23 cellular contexts compared by ENCODE assay signal in the genomic region with DNA sequence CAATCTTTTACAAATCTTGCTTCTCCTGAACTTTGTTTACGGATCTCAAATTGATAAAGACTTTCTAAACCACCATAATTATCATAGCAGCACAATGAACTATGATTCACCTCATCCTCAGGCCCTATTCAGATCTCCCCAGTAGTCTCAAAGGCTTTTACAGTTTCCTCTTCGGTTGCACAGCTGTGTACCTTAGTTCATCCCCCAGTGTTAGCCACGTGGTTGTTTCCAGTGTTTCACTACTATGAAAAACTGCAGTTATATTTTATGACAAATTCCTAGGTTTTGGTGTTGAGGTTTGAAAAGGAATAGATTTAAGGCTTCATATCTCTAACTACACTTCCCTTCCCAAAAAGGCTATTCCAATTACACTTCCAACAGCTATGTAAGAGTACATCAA. TPM values are rescaled to one million over a fixed set of nuclear protein-coding genes. Genes with fewer than 3 reads are reported as not detected.
DNase-seq lines count a peak whose midpoint lies in the region; ATAC-seq, FAIRE-seq and TF ChIP-seq lines count a peak whose summit lies in the region.
"Had no signal": no experiment of that assay in that cellular context is flagged by ENCODE, and none has a peak within 500 bp of the region (broad histone marks: within the 10 kb centered on the region; RNA-seq: fewer than 3 reads in every experiment).

No MANE protein-coding gene starts in this region.

- in situ Hi-C loops in K562 (cut with MboI) = no loop called here

- H3K4me2 ChIP-seq in BLaER1 (peak overlapping the region; percentile 11; the same call in 1 of the 2 replicates), K562 (ENCODE audit: insufficient read depth, low read length) (no peak overlapping the region)
- H3K4me2 ChIP-seq: SK-N-SH had no signal

- ATAC-seq in K562 = peak; percentile 45; the same call in 2 of the 3 replicates
- ATAC-seq in HG03565 (IDR thresholded peaks at IDR 0.05; ENCODE audit: unreplicated experiment) = no peak
- ATAC-seq in HG03196 (IDR thresholded peaks at IDR 0.05; ENCODE audit: unreplicated experiment) = no peak
- ATAC-seq: GM12878, PC-3 had no signal

- H3K9me3 ChIP-seq in BLaER1 (no peaks in the 10 kb centered on the region), K562 (replicated peaks; ENCODE audit: control insufficient read depth, insufficient read depth, low read depth, low read length) (no peaks in the 10 kb centered on the region)
- H3K9me3 ChIP-seq: SK-N-SH had no signal

- no peak overlapping the region for H3K4me3 Mint-ChIP-seq in glutamatergic neuron (ENCODE audit: unreplicated experiment)
- H3K4me3 Mint-ChIP-seq: CD4-positive, CD25-positive, alpha-beta regulatory T cell had no signal

- POLR2A ChIA-PET in K562 (lab: Yijun Ruan, JAX) = interaction anchor here (0.6 to 1.5 kb wide), 4 partner anchors 7 to 497 kb away, joined by 3 to 5 read pairs (median 4); no protein-coding TSS in a partner anchor

- no peak for TF ChIP-seq EP300 in K562 (IDR thresholded peaks at IDR 0.05; ENCODE audit: low read length)

- H3K27me3 Mint-ChIP-seq in glutamatergic neuron (ENCODE audit: unreplicated experiment) = peaks cover 1% of the 10 kb centered on the region
- H3K27me3 Mint-ChIP-seq: CD4-positive, CD25-positive, alpha-beta regulatory T cell had no signal

- no peak for FAIRE-seq in K562 (lab: Jason Lieb, UNC)
- FAIRE-seq: GM12878, H1 had no signal

- H3K27me3 ChIP-seq in BLaER1 = no peaks in the 10 kb centered on the region
- no peaks in the 10 kb centered on the region; a peak in 1 of 5 replicates for H3K27me3 ChIP-seq in K562 (ENCODE audit: control insufficient read depth in 2 of 2, insufficient read depth in 2 of 2, low read length in 2 of 2)

- H3K36me3 ChIP-seq in BLaER1 (peaks cover 74% of the 10 kb centered on the region), K562 (ENCODE audit: control insufficient read depth, insufficient read depth, low read length) (peaks cover 80% of the 10 kb centered on the region)

- H3K4me1 ChIP-seq in BLaER1 (peaks cover 27% of the 10 kb centered on the region), K562 (replicated peaks in 1 of 2; ENCODE audit: control insufficient read depth in 2 of 2, insufficient read depth in 2 of 2, low read length in 2 of 2) (no peaks in the 10 kb centered on the region)

- H3K4me3 ChIP-seq in BLaER1 (no peak overlapping the region), K562 (no peak overlapping the region)
- no peak overlapping the region for H3K4me3 ChIP-seq in Jurkat, Clone E6-1 (ENCODE audit: low read length)
- H3K4me3 ChIP-seq: GM12878 had no signal

- TF ChIP-seq CTCF in K562 (IDR thresholded peaks at IDR 0.05 in 2 of 3, conservative IDR thresholded peaks at IDR 0.05 in 1 of 3; ENCODE audit: insufficient read depth in 2 of 3, low read depth in 1 of 3, low read length in 3 of 3) (no peak), glutamatergic neuron (IDR thresholded peaks at IDR 0.05; ENCODE audit: partially characterized antibody, unreplicated experiment) (no peak)

- CTCF ChIA-PET in K562 (lab: Yijun Ruan, JAX; ENCODE audit: low intra/inter-chr PET ratio) = no interaction called here

- H3K79me2 ChIP-seq in K562 (ENCODE audit: control insufficient read depth, insufficient read depth, low read length) = 0 out of 3 replicates have a peak, but pooled peaks cover 10% of the 10 kb centered on the region

- intact Hi-C loops in K562 (cut with micrococcal nuclease) = no loop called here

- H3K27ac Mint-ChIP-seq in glutamatergic neuron (ENCODE audit: unreplicated experiment) = peak overlapping the region; percentile 11

- H3K27ac ChIP-seq in BLaER1 = no peak overlapping the region
- H3K27ac ChIP-seq in K562 (ENCODE audit: extremely low read depth, low read depth, low read length) = no peak overlapping the region

- H2AFZ ChIP-seq in K562 (ENCODE audit: low read depth, low read length) = no peak overlapping the region

- WGBS in K562 (ENCODE audit: insufficient coverage, low coverage, missing lambda C conversion rate) = 42% methylated on average over 3 of the region's 3 CpGs

- H3K4me1 Mint-ChIP-seq in glutamatergic neuron (ENCODE audit: low read depth, unreplicated experiment) = no peaks in the 10 kb centered on the region

- no peak for TF ChIP-seq POLR2A in K562 (conservative IDR thresholded peaks at IDR 0.05)

- DNase-seq in Jurkat, Clone E6-1 (ENCODE audit: low read depth, low spot score) = peak; percentile 32
- DNase-seq in K562 (ENCODE audit: extremely low read depth in 1 of 4, low spot score in 3 of 4) (no peak), glutamatergic neuron (no peak)
- no peak for DNase-seq in effector CD8-positive, alpha-beta T cell (lab: John Stamatoyannopoulos, UW)
- DNase-seq: CD4-positive, CD25-positive, alpha-beta regulatory T cell; DMS153; HCEC 1CT; IMR-90; NCI-H1092; NCI-H1417 treated with DMSO at 0.1 percent for 48 hours; NCI-H1694 treated with DMSO at 0.1 percent for 48 hours; NCI-H446 treated with DMSO at 0.1 percent for 48 hours; NCI-H526; NCI-H82; NK-92 treated with Interleukin-12 subunit alpha and Interleukin-12 subunit beta, amount 100 ng/mL, for 24 hours; PC-3; SK-N-SH; SW 1271 had no signal

- H3K9me3 Mint-ChIP-seq in glutamatergic neuron (ENCODE audit: unreplicated experiment) = no peaks in the 10 kb centered on the region
- H3K9me3 Mint-ChIP-seq: CD4-positive, CD25-positive, alpha-beta regulatory T cell had no signal

- no peaks in the 10 kb centered on the region for H3K36me3 Mint-ChIP-seq in glutamatergic neuron (ENCODE audit: unreplicated experiment)

- peaks cover 10% of the 10 kb centered on the region for H4K20me1 ChIP-seq in BLaER1
- H4K20me1 ChIP-seq in K562 (replicated peaks; ENCODE audit: control insufficient read depth, insufficient read depth, low read length) = no peaks in the 10 kb centered on the region

- no peak for TF ChIP-seq RAD21 in K562 (CRISPR knock-in tag; conservative IDR thresholded peaks at IDR 0.05 in 1 of 2, IDR thresholded peaks at IDR 0.05 in 1 of 2)

- no TSS peak for BruUV-seq in K562 (replicated peaks; lab: Mats Ljungman, UMichigan)

- H3K9ac ChIP-seq in BLaER1 (no peak overlapping the region), K562 (ENCODE audit: insufficient read depth in 1 of 2, low read depth in 2 of 2, low read length in 2 of 2) (no peak overlapping the region)
- H3K9ac ChIP-seq: SK-N-SH had no signal

- H3K9me1 ChIP-seq in K562 (ENCODE audit: control insufficient read depth, insufficient read depth, low read length) = no peaks in the 10 kb centered on the region

TF ChIP-seq in K562, 482 proteins besides CTCF, POLR2A, EP300 and RAD21 (continues in another document):
- TF ChIP-seq RFX5 (IDR thresholded peaks at IDR 0.05; ENCODE audit: low read depth, low read length) (no peak), HCFC1 (IDR thresholded peaks at IDR 0.05; ENCODE audit: low read depth, low read length) (no peak), ZNF263 (CRISPR knock-in tag; IDR thresholded peaks at IDR 0.05; ENCODE audit: borderline replicate concordance) (no peak), XRCC3 (IDR thresholded peaks at IDR 0.05) (no peak), SMARCA5 (IDR thresholded peaks at IDR 0.05) (no peak)
- TF ChIP-seq, protein P1, sequence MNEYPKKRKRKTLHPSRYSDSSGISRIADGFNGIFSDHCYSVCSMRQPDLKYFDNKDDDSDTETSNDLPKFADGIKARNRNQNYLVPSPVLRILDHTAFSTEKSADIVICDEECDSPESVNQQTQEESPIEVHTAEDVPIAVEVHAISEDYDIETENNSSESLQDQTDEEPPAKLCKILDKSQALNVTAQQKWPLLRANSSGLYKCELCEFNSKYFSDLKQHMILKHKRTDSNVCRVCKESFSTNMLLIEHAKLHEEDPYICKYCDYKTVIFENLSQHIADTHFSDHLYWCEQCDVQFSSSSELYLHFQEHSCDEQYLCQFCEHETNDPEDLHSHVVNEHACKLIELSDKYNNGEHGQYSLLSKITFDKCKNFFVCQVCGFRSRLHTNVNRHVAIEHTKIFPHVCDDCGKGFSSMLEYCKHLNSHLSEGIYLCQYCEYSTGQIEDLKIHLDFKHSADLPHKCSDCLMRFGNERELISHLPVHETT (CRISPR knock-in tag; conservative IDR thresholded peaks at IDR 0.05 in 1 of 2, IDR thresholded peaks at IDR 0.05 in 1 of 2) = no peak

RNA-seq across cellular contexts. Expression of a gene that starts 24.9 kb away (rescaled TPM):
- polyA plus RNA-seq in Jurkat, Clone E6-1 (2012; ENCODE audit: insufficient read depth, insufficient read length) = 39.7 TPM
- total RNA-seq in K562 (2011; cell fraction: chromatin; rRNA removed; ENCODE audit: low replicate concordance) = 30.7 and 81.3 TPM in 2 replicates
- total RNA-seq in K562 (2011; cell fraction: nucleolus; rRNA removed) = 17.8 and 20.4 TPM in 2 replicates
- 36.7 and 53.3 TPM in 2 replicates for total RNA-seq in K562 (2011; cell fraction: nucleoplasm; rRNA removed)
- 25.4 and 26.9 TPM in 2 replicates for total RNA-seq in K562 (2014; rRNA removed)
- total RNA-seq in K562 (2014; rRNA removed; fragmentation: Illumina TruSeq; extraction: Trizol) = 25.9 and 26.1 TPM in 2 replicates
- 29.2 and 30.2 TPM in 2 replicates for total RNA-seq in K562 (2015; rRNA removed; fragmentation: Illumina TruSeq; extraction: Trizol)
- total RNA-seq in K562 (2021) = 28.2 and 28.4 TPM in 2 replicates
- polyA plus RNA-seq in K562 (2011; rRNA removed) = 19.0 and 29.1 TPM in 2 replicates
- 16.4 and 39.5 TPM in 2 replicates for polyA plus RNA-seq in K562 (2011; cell fraction: cytosol; rRNA removed)
- polyA plus RNA-seq in K562 (2011; cell fraction: nucleus; rRNA removed) = 29.6 and 42.3 TPM in 2 replicates
- 17.0 and 20.7 TPM in 2 replicates for polyA plus RNA-seq in K562 (2012)
- polyA plus RNA-seq in K562 (2014; fragmentation: Illumina TruSeq; extraction: Trizol) = 30.1 and 36.1 TPM in 2 replicates
- polyA plus RNA-seq in K562 (2014; fragmentation: Nextera tagmentation; extraction: Ambion mirVana) = 10 to 100 TPM in 1 of 2 experiments, 1 to 10 TPM in 1; 9.7 to 17.5 TPM
- 35.3 and 37.9 TPM in 2 replicates for polyA plus RNA-seq in K562 (2014; rRNA removed)
- 15.4 and 19.7 TPM in 2 replicates for polyA minus RNA-seq in K562 (2011; rRNA and poly(A)+ RNA removed)
- 8.6 and 8.7 TPM in 2 replicates for polyA minus RNA-seq in K562 (2011; cell fraction: cytosol; rRNA and poly(A)+ RNA removed)
- 21.9 and 22.2 TPM in 2 replicates for polyA minus RNA-seq in K562 (2011; cell fraction: nucleus; rRNA and poly(A)+ RNA removed)
- 13.8 TPM for total RNA-seq in glutamatergic neuron (ENCODE audit: unreplicated experiment)
